9 cellular contexts compared by ENCODE assay signal in genomic region chr1:27011976-27012563, GRCh38. TPM values are rescaled to one million over a fixed set of nuclear protein-coding genes. Genes with fewer than 3 reads are reported as not detected.
DNase-seq lines count a peak whose midpoint lies in the region; ATAC-seq and TF ChIP-seq lines count a peak whose summit lies in the region.
"Had no signal": no experiment of that assay in that cellular context is flagged by ENCODE, and none has a peak within 500 bp of the region (broad histone marks: within the 10 kb centered on the region; RNA-seq: fewer than 3 reads in every experiment).

No MANE protein-coding gene starts in this region.

- H3K36me3 ChIP-seq in adipocyte (ENCODE audit: control insufficient read depth, insufficient read depth, low read length, severe bottlenecking): no peaks in the 10 kb centered on the region
- H3K36me3 ChIP-seq in smooth muscle cell (ENCODE audit: low read depth): no peaks in the 10 kb centered on the region

- no peaks in the 10 kb centered on the region for H4K20me1 ChIP-seq in smooth muscle cell (ENCODE audit: low read depth)

- 7% methylated on average over 24 of the region's 24 CpGs for WGBS in smooth muscle cell (ENCODE audit: low lambda C conversion rate)

- ATAC-seq in HG02981 (IDR thresholded peaks at IDR 0.05; ENCODE audit: unreplicated experiment) (no peak), HG02678 (IDR thresholded peaks at IDR 0.05; ENCODE audit: unreplicated experiment) (no peak)

- H3K27ac ChIP-seq in smooth muscle cell (ENCODE audit: low read depth): peak overlapping the region; percentile 74

- H3K4me2 ChIP-seq in smooth muscle cell: peak overlapping the region; percentile 60

- H3F3A ChIP-seq in smooth muscle cell (ENCODE audit: low read depth): peaks cover 4% of the 10 kb centered on the region

- H3K9ac ChIP-seq in adipocyte (ENCODE audit: low read length) (peak overlapping the region; percentile 44), smooth muscle cell (ENCODE audit: low read depth) (peak overlapping the region; percentile 1)

- H2AFZ ChIP-seq in smooth muscle cell (ENCODE audit: low read depth): no peak overlapping the region

- DNase-seq in HFF-Myc (ENCODE audit: extremely low read depth, low read depth) (no peak), adipocyte (ENCODE audit: low read depth) (peak; percentile 16), smooth muscle cell (lab: John Stamatoyannopoulos, UW; ENCODE audit: unreplicated experiment) (no peak), medulla oblongata (ENCODE audit: extremely low spot score) (no peak), NCI-H1930 (lab: John Stamatoyannopoulos, UW) (no peak)
- DNase-seq: NCI-H446 had no signal

- H3K79me2 ChIP-seq in smooth muscle cell (ENCODE audit: low read depth): no peaks in the 10 kb centered on the region

- H3K4me1 ChIP-seq in adipocyte (ENCODE audit: control insufficient read depth, insufficient read depth, low read length): peaks cover 39% of the 10 kb centered on the region
- H3K4me1 ChIP-seq in smooth muscle cell (ENCODE audit: low read depth): peaks cover 18% of the 10 kb centered on the region

- H3K27me3 ChIP-seq in adipocyte (replicated peaks; ENCODE audit: control insufficient read depth, insufficient read depth, low read length) (no peaks in the 10 kb centered on the region), smooth muscle cell (ENCODE audit: low read depth) (no peaks in the 10 kb centered on the region)

- no peak for TF ChIP-seq CTCF in HFF-Myc (IDR thresholded peaks at IDR 0.05; ENCODE audit: low read depth, low read length, missing control alignments)
- no peak for TF ChIP-seq CTCF in smooth muscle cell (IDR thresholded peaks at IDR 0.05; ENCODE audit: borderline replicate concordance, insufficient read depth, poor library complexity, severe bottlenecking)

- H3K4me3 ChIP-seq in HFF-Myc (replicated peaks; ENCODE audit: low read depth, low read length): peak overlapping the region; percentile 18
- peak overlapping the region; percentile 76 for H3K4me3 ChIP-seq in adipocyte (ENCODE audit: low read length)
- peak overlapping the region; percentile 80 for H3K4me3 ChIP-seq in iPS-11a (ENCODE audit: low read depth, low read length)
- peak overlapping the region; percentile 40 for H3K4me3 ChIP-seq in smooth muscle cell

- H3K9me3 ChIP-seq in adipocyte (ENCODE audit: control insufficient read depth, low read length) (no peaks in the 10 kb centered on the region), smooth muscle cell (replicated peaks; ENCODE audit: low read depth) (no peaks in the 10 kb centered on the region)

RNA-seq across cellular contexts. Expression of gene TENT5B, which starts 0.6 kb away (rescaled TPM):
- total RNA-seq in smooth muscle cell: 8.5 and 11.0 TPM in 2 replicates
- 12.7 and 24.8 TPM in 2 replicates for polyA plus RNA-seq in smooth muscle cell

RNA-seq across cellular contexts. Expression of gene TRNP1, which starts 18.6 kb away (rescaled TPM):
- 4.4 and 14.1 TPM in 2 replicates for total RNA-seq in smooth muscle cell
- polyA plus RNA-seq in smooth muscle cell: 18.6 and 19.9 TPM in 2 replicates

RNA-seq across cellular contexts. Expression of gene KDF1, which starts 51.8 kb away (rescaled TPM):
- 2.5 and 2.7 TPM in 2 replicates for total RNA-seq in smooth muscle cell
- polyA plus RNA-seq in smooth muscle cell: 0.96 and 10.0 TPM in 2 replicates

Comparison
In these comparisons a context has a peak if more than half of its experiments do, and no peak if none do; other contexts are left out.
1. H3K4me3 ChIP-seq: peak in every context shown above with its lines; median percentile 80 in iPS-11a; 76 in adipocyte; 40 in smooth muscle cell; 18 in HFF-Myc.